16 cellular contexts compared by ENCODE assay signal in genomic region chr17:82444941-82445521, GRCh38. TPM values are rescaled to one million over a fixed set of nuclear protein-coding genes. Genes with fewer than 3 reads are reported as not detected.
DNase-seq lines count a peak whose midpoint lies in the region; ATAC-seq and TF ChIP-seq lines count a peak whose summit lies in the region.
"Had no signal": no experiment of that assay in that cellular context is flagged by ENCODE, and none has a peak within 500 bp of the region (broad histone marks: within the 10 kb centered on the region; RNA-seq: fewer than 3 reads in every experiment).

No MANE protein-coding gene starts in this region.

- peak overlapping the region; percentile 75 to 79 for H3K27ac ChIP-seq in liver (ENCODE audit: low read depth in 1 of 2, low read length in 2 of 2)
- H3K27ac ChIP-seq in thoracic aorta = peak overlapping the region in 1 of 2 donors; percentile 3
- H3K27ac ChIP-seq: ovary, SK-N-MC had no signal

- H3K4me3 ChIP-seq in astrocyte of the cerebellum (ENCODE audit: low read depth, low read length) (no peak overlapping the region), liver (ENCODE audit: low read depth in 1 of 3, low read length in 3 of 3) (peak overlapping the region in 1 of 3 donors; percentile 0), thoracic aorta (no peak overlapping the region)
- H3K4me3 ChIP-seq: ovary, SK-N-MC had no signal

- H3K9ac ChIP-seq in liver (ENCODE audit: low read depth in 1 of 2, low read length in 2 of 2) = no peak overlapping the region

- TF ChIP-seq POLR2A in GM19193 (IDR thresholded peaks at IDR 0.05; ENCODE audit: extremely low read depth, insufficient read depth, insufficient read length) = peak; percentile 1

- no peak for TF ChIP-seq RAD21 in liver (IDR thresholded peaks at IDR 0.05)

- TF ChIP-seq CTCF in astrocyte of the cerebellum (IDR thresholded peaks at IDR 0.05; ENCODE audit: low read depth, low read length, missing control alignments) (no peak), liver (IDR thresholded peaks at IDR 0.05; ENCODE audit: low read depth, low read length, missing input control) (no peak), thoracic aorta (IDR thresholded peaks at IDR 0.05) (no peak)

- H3K36me3 ChIP-seq in liver (ENCODE audit: control insufficient read depth in 4 of 4, insufficient read depth in 3 of 4, low read depth in 1 of 4, low read length in 3 of 4) (peaks cover 0 to 10% (median 2%) of the 10 kb centered on the region in 4 donors), thoracic aorta (peaks cover 9% of the 10 kb centered on the region)
- H3K36me3 ChIP-seq: ovary had no signal

- H3K4me1 ChIP-seq in liver (ENCODE audit: control insufficient read depth in 4 of 4, insufficient read depth in 4 of 4, low read length in 3 of 4) (peaks cover 17 to 51% (median 38%) of the 10 kb centered on the region in 4 donors), thoracic aorta (ENCODE audit: control insufficient read depth in 1 of 2, low read depth in 2 of 2) (peaks cover 8 to 29% of the 10 kb centered on the region in 2 donors)

- in situ Hi-C loops in astrocyte of the cerebellum (cut with HindIII; ENCODE audit: low sequenced_read_pairs) = no loop called here

- ATAC-seq in thoracic aorta (ENCODE audit: insufficient number of reproducible peaks, low FRiP score, low read depth) = peak; percentile 20
- ATAC-seq in HG03139 (IDR thresholded peaks at IDR 0.05; ENCODE audit: unreplicated experiment) = no peak
- ATAC-seq: activated T-cell treated with anti-CD3 and anti-CD28 coated beads, Interleukin-2, amount 50 U/mL, for 72 hours; stimulated activated memory B cell treated with anti-CD40 and anti-IgM and Interleukin-4, amounts not matched to agents 10 μg/mL and 1 μg/mL and 100 μg/mL, for 72 hours had no signal

- WGBS in liver = 34% methylated on average over 19 of the region's 19 CpGs

- H3K9me3 ChIP-seq in liver (ENCODE audit: control insufficient read depth in 4 of 4, low read length in 3 of 4) (no peaks in the 10 kb centered on the region), thoracic aorta (no peaks in the 10 kb centered on the region)
- H3K9me3 ChIP-seq: ovary had no signal

- peak; percentile 16 for DNase-seq in astrocyte of the cerebellum (ENCODE audit: low read depth)
- no peak for DNase-seq in thoracic aorta (ENCODE audit: low spot score)
- DNase-seq in NCI-H2107 (lab: John Stamatoyannopoulos, UW) = no peak
- no peak for DNase-seq in NCI-H446 (lab: John Stamatoyannopoulos, UW)
- DNase-seq: activated CD4-positive, alpha-beta T cell treated with anti-CD3 and anti-CD28 coated beads, Interleukin-2, amount 50 U/mL, for 4 hours; activated naive CD8-positive, alpha-beta T cell treated with anti-CD3 and anti-CD28 coated beads, Interleukin-2, amount 10 ng/mL, durations not matched to agents 7 days and 5 days; DMS79 treated with DMSO at 0.1 percent for 48 hours; NCI-H1417 treated with DMSO at 0.1 percent for 48 hours; NCI-H524 had no signal

- H3K27me3 ChIP-seq in liver (ENCODE audit: control insufficient read depth in 4 of 4, insufficient read depth in 4 of 4, low read length in 3 of 4) = no peaks in the 10 kb centered on the region
- no peaks in the 10 kb centered on the region for H3K27me3 ChIP-seq in thoracic aorta (replicated peaks; ENCODE audit: insufficient read depth)
- H3K27me3 ChIP-seq: ovary had no signal

TF ChIP-seq in liver, 16 proteins besides CTCF, POLR2A, EP300 and RAD21:
- peak; percentile 72 to 79 for TF ChIP-seq RXRA (IDR thresholded peaks at IDR 0.05)
- no peak for TF ChIP-seq TAF1 (conservative IDR thresholded peaks at IDR 0.05)
- TF ChIP-seq SP1 (IDR thresholded peaks at IDR 0.05) = peak; percentile 10
- TF ChIP-seq JUND (IDR thresholded peaks at IDR 0.05) = no peak
- TF ChIP-seq HNF4A (conservative IDR thresholded peaks at IDR 0.05) = peak in 1 of 2 donors; percentile 29
- TF ChIP-seq EGR1 (IDR thresholded peaks at IDR 0.05; ENCODE audit: low read depth in 2 of 2) = peak in 1 of 2 donors; percentile 75

RNA-seq across cellular contexts. Expression of gene CYBC1, which starts 5.5 kb away (rescaled TPM):
- total RNA-seq in liver = 10 to 100 TPM; 25.9 to 44.0 TPM
- polyA plus RNA-seq in liver = 10 to 100 TPM; 23.2 to 45.6 TPM
- total RNA-seq in thoracic aorta = 100 to 1,000 TPM in 1 of 2 donors, 10 to 100 TPM in 1; 84.6 to 178 TPM

RNA-seq across cellular contexts. Expression of gene NARF, which starts 13.5 kb away (rescaled TPM):
- 10 to 100 TPM; 24.8 to 87.5 TPM for total RNA-seq in liver
- polyA plus RNA-seq in liver = 10 to 100 TPM; 19.8 to 27.6 TPM
- total RNA-seq in thoracic aorta = 10 to 100 TPM; 77.0 to 86.8 TPM

RNA-seq across cellular contexts. Expression of gene OGFOD3, which starts 26.6 kb away (rescaled TPM):
- 10 to 100 TPM; 16.1 to 23.2 TPM for total RNA-seq in liver
- polyA plus RNA-seq in liver = 10 to 100 TPM; 15.0 to 20.9 TPM
- total RNA-seq in thoracic aorta = 10 to 100 TPM; 24.9 to 27.4 TPM

RNA-seq across cellular contexts. Expression of gene HEXD, which starts 26.9 kb away (rescaled TPM):
- total RNA-seq in liver = 10 to 100 TPM in 1 of 2 donors, 1 to 10 TPM in 1; 9.7 to 19.9 TPM
- polyA plus RNA-seq in liver = 10 to 100 TPM in 1 of 2 donors, 1 to 10 TPM in 1; 5.6 to 14.7 TPM
- 10 to 100 TPM; 31.4 to 34.7 TPM for total RNA-seq in thoracic aorta
